In the genomic region with DNA sequence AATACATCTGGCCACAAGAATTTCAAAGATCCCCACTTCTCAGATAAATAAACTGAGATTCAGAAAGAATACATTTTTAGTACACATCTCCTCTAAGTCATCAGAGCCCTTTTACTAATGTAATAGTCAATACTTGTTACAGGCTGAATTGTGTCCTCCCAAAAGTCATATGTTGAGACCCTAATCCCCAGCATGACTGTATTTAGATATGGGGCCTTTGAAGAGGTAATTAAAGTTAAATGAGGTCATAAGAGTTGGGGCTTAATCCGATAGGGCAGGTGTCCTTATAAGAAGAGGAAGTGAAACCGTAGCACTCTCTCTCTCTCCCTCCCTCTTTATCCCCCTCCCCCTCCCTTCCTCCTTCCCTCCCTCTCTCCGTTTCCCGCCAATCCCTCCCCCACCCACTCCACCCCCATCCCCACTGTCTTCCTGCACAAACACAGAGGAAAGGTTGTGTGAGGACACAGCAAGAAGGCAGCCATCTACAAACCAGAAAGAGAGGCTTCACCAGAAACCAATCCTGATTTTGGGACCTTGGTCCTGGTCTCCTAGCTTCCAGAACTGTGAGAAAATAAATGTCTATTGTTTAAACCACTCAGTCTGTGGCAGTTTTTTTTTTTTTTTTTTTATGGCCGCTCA, we compare ENCODE assay signal across 8 cellular contexts.
DNase-seq lines count a peak whose midpoint lies in the region; ATAC-seq, FAIRE-seq and TF ChIP-seq lines count a peak whose summit lies in the region.

No MANE protein-coding gene starts in this region.

- H3K27me3 ChIP-seq in GM12878 (replicated peaks in 1 of 2; ENCODE audit: control insufficient read depth in 2 of 2, insufficient read depth in 2 of 2, low read length in 1 of 2), result no peaks in the 10 kb centered on the region

- in situ Hi-C loops in GM12878 (cut with MboI), result no loop called here

- H3K4me1 ChIP-seq in GM12878 (ENCODE audit: control insufficient read depth, insufficient read depth, low read length), result no peaks in the 10 kb centered on the region

- FAIRE-seq in GM12878 (lab: Jason Lieb, UNC), result no peak

- H3K9me3 Mint-ChIP-seq in activated T-helper 1 cell treated with anti-CD3 and anti-CD28 coated beads, Interleukin-12 subunit alpha, Interleukin-12 subunit beta, Interleukin-2, Interleukin-4 antibody, amounts not matched to agents 30 ng/mL and 10 ng/mL and 1 ng/mL, durations not matched to agents 14 hours and 24 hours and 36 hours, result peaks cover 11% of the 10 kb centered on the region

- no peak overlapping the region for H3K4me3 Mint-ChIP-seq in activated T-helper 1 cell treated with anti-CD3 and anti-CD28 coated beads, Interleukin-12 subunit alpha, Interleukin-12 subunit beta, Interleukin-2, Interleukin-4 antibody, amounts not matched to agents 30 ng/mL and 10 ng/mL and 1 ng/mL, durations not matched to agents 14 hours and 24 hours and 36 hours

- peak; percentile 76 for ATAC-seq in GM18517 (IDR thresholded peaks at IDR 0.05; ENCODE audit: unreplicated experiment)
- ATAC-seq in HG02759 (IDR thresholded peaks at IDR 0.05; ENCODE audit: unreplicated experiment), result peak; percentile 70
- peak; percentile 97 for ATAC-seq in GM12878

- H3K27ac Mint-ChIP-seq in activated T-helper 1 cell treated with anti-CD3 and anti-CD28 coated beads, Interleukin-12 subunit alpha, Interleukin-12 subunit beta, Interleukin-2, Interleukin-4 antibody, amounts not matched to agents 30 ng/mL and 10 ng/mL and 1 ng/mL, durations not matched to agents 14 hours and 24 hours and 36 hours, result no peak overlapping the region

- no peak overlapping the region for H3K27ac ChIP-seq in GM12878 (ENCODE audit: control insufficient read depth, insufficient read depth)

- no peaks in the 10 kb centered on the region for H3K36me3 ChIP-seq in GM12878 (ENCODE audit: control insufficient read depth in 2 of 2, insufficient read depth in 2 of 2, low read length in 1 of 2)

- H2AFZ ChIP-seq in GM12878 (ENCODE audit: control insufficient read depth, low read depth, low read length), result no peak overlapping the region

- RAD21 ChIA-PET in GM12878 (lab: Charles Lee; ENCODE audit: unreplicated experiment), result interaction anchor here (0.7 kb wide), 1 partner anchor 145 kb away, joined by 3 read pairs; no protein-coding TSS in a partner anchor

- H3K9ac ChIP-seq in GM12878 (ENCODE audit: control insufficient read depth, insufficient read depth, low read length), result no peak overlapping the region

- CTCF ChIA-PET in GM12878 (lab: Yijun Ruan, JAX), result interaction anchor here (0.6 kb wide), 1 partner anchor 51 kb away, joined by 3 read pairs; no protein-coding TSS in a partner anchor

- H3K4me3 ChIP-seq in GM12878, result no peak overlapping the region

- intact Hi-C loops in GM12878 (cut with micrococcal nuclease; ENCODE audit: unreplicated experiment), result no loop called here
- intact Hi-C loops in activated T-helper 1 cell treated with anti-CD3 and anti-CD28 coated beads, Interleukin-12 subunit alpha, Interleukin-12 subunit beta, Interleukin-2, Interleukin-4 antibody, amounts not matched to agents 30 ng/mL and 10 ng/mL and 1 ng/mL, durations not matched to agents 14 hours and 24 hours and 36 hours (cut with micrococcal nuclease), result no loop called here

- no TSS peak for BruUV-seq in GM12878 (replicated peaks; lab: Mats Ljungman, UMichigan)

- no peaks in the 10 kb centered on the region; the same call in 2 of the 3 replicates for H3K9me3 ChIP-seq in GM12878 (replicated peaks; ENCODE audit: control insufficient read depth, insufficient read depth, low read length)

- POLR2A ChIA-PET in GM12878 (lab: Charles Lee), result interaction anchor here (0.7 kb wide), 3 partner anchors 93 to 843 kb away, joined by 3 to 4 read pairs (median 3); no protein-coding TSS in a partner anchor

- peak in 1 of 2 experiments; percentile 72; a peak in 1 of 4 replicates for TF ChIP-seq EP300 in GM12878 (IDR thresholded peaks at IDR 0.05; ENCODE audit: borderline replicate concordance in 1 of 2, control insufficient read depth in 1 of 2, low read depth in 2 of 2, low read length in 2 of 2)

- no peak for TF ChIP-seq CTCF in GM12878 (IDR thresholded peaks at IDR 0.05 in 2 of 3, conservative IDR thresholded peaks at IDR 0.05 in 1 of 3; ENCODE audit: control insufficient read depth in 2 of 3, extremely low read depth in 1 of 3, insufficient read depth in 1 of 3, low read depth in 3 of 3, low read length in 3 of 3)

- no peak for TF ChIP-seq POLR2A in GM12878 (IDR thresholded peaks at IDR 0.05; ENCODE audit: low read depth, low read length)

- H3K27me3 Mint-ChIP-seq in activated T-helper 1 cell treated with anti-CD3 and anti-CD28 coated beads, Interleukin-12 subunit alpha, Interleukin-12 subunit beta, Interleukin-2, Interleukin-4 antibody, amounts not matched to agents 30 ng/mL and 10 ng/mL and 1 ng/mL, durations not matched to agents 14 hours and 24 hours and 36 hours (ENCODE audit: insufficient read depth), result no peaks in the 10 kb centered on the region

- no peaks in the 10 kb centered on the region for H4K20me1 ChIP-seq in GM12878 (ENCODE audit: control insufficient read depth, insufficient read depth)

- 47% methylated on average over 3 of the region's 5 CpGs for WGBS in GM12878 (ENCODE audit: insufficient coverage, insufficient replicate concordance, low lambda C conversion rate, missing lambda C conversion rate)

- peaks cover 10% of the 10 kb centered on the region for H3K4me1 Mint-ChIP-seq in activated T-helper 1 cell treated with anti-CD3 and anti-CD28 coated beads, Interleukin-12 subunit alpha, Interleukin-12 subunit beta, Interleukin-2, Interleukin-4 antibody, amounts not matched to agents 30 ng/mL and 10 ng/mL and 1 ng/mL, durations not matched to agents 14 hours and 24 hours and 36 hours (ENCODE audit: low read depth)

- no peaks in the 10 kb centered on the region for H3K79me2 ChIP-seq in GM12878 (ENCODE audit: control insufficient read depth, insufficient read depth, low read length)

- peak; percentile 37 for DNase-seq in NCI-H187 treated with DMSO at 0.1 percent for 48 hours (lab: John Stamatoyannopoulos, UW)
- DNase-seq in GM12878 (ENCODE audit: low read depth, low spot score), result peak; percentile 25
- no peak for DNase-seq in NCI-H1930 (lab: John Stamatoyannopoulos, UW)
- DNase-seq in stimulated activated CD4-positive, alpha-beta T cell treated with anti-CD3 and anti-CD28 coated beads, Interleukin-4, amount 100 ng/mL, for 1 hour, result no peak
- no peak for DNase-seq in stimulated activated CD4-positive, alpha-beta T cell treated with anti-CD3 and anti-CD28 coated beads, Interleukin-2, amount 100 ng/mL, for 48 hours
- no peak for DNase-seq in activated T-helper 1 cell treated with anti-CD3 and anti-CD28 coated beads, Interleukin-12 subunit alpha, Interleukin-12 subunit beta, Interleukin-2, Interleukin-4 antibody, amounts not matched to agents 30 ng/mL and 10 ng/mL and 1 ng/mL, durations not matched to agents 14 hours and 24 hours and 36 hours (ENCODE audit: low spot score)

- H3K4me2 ChIP-seq in GM12878 (ENCODE audit: control insufficient read depth, insufficient read depth), result no peak overlapping the region

- SMC1A ChIA-PET in GM12878 (lab: Charles Lee; ENCODE audit: uncharacterized antibody, unreplicated experiment), result no interaction called here

- H3K36me3 Mint-ChIP-seq in activated T-helper 1 cell treated with anti-CD3 and anti-CD28 coated beads, Interleukin-12 subunit alpha, Interleukin-12 subunit beta, Interleukin-2, Interleukin-4 antibody, amounts not matched to agents 30 ng/mL and 10 ng/mL and 1 ng/mL, durations not matched to agents 14 hours and 24 hours and 36 hours (ENCODE audit: low read depth), result no peaks in the 10 kb centered on the region

- TF ChIP-seq RAD21 in GM12878 (IDR thresholded peaks at IDR 0.05; ENCODE audit: insufficient read depth, low read depth, low read length), result no peak

TF ChIP-seq in GM12878, 131 proteins besides CTCF, POLR2A, EP300 and RAD21 (continues in another document):
- TF ChIP-seq EGR1 (IDR thresholded peaks at IDR 0.05; ENCODE audit: borderline replicate concordance in 1 of 2, low read depth in 2 of 2, low read length in 2 of 2), result 0 out of 3 replicates have a peak, but pooled peaks of 1 of the 2 experiments have one; percentile 41
- TF ChIP-seq MEF2B (IDR thresholded peaks at IDR 0.05; ENCODE audit: partially characterized antibody, poor library complexity, severe bottlenecking), result peak; percentile 28
- TF ChIP-seq SPI1 (IDR thresholded peaks at IDR 0.05; ENCODE audit: borderline replicate concordance, insufficient read depth, low read depth, low read length), result peak; percentile 95
- TF ChIP-seq ZNF24 (IDR thresholded peaks at IDR 0.05), result no peak
- TF ChIP-seq IKZF2 (IDR thresholded peaks at IDR 0.05), result peak; percentile 44 to 53; a peak in 2 of 4 replicates
- no peak for TF ChIP-seq FOXM1 (IDR thresholded peaks at IDR 0.05; ENCODE audit: low read depth, low read length)
- TF ChIP-seq, protein P1, sequence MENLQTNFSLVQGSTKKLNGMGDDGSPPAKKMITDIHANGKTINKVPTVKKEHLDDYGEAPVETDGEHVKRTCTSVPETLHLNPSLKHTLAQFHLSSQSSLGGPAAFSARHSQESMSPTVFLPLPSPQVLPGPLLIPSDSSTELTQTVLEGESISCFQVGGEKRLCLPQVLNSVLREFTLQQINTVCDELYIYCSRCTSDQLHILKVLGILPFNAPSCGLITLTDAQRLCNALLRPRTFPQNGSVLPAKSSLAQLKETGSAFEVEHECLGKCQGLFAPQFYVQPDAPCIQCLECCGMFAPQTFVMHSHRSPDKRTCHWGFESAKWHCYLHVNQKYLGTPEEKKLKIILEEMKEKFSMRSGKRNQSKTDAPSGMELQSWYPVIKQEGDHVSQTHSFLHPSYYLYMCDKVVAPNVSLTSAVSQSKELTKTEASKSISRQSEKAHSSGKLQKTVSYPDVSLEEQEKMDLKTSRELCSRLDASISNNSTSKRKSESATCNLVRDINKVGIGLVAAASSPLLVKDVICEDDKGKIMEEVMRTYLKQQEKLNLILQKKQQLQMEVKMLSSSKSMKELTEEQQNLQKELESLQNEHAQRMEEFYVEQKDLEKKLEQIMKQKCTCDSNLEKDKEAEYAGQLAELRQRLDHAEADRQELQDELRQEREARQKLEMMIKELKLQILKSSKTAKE (IDR thresholded peaks at IDR 0.05; ENCODE audit: low read depth, poor library complexity, severe bottlenecking), result no peak
- TF ChIP-seq JUNB (IDR thresholded peaks at IDR 0.05), result peak; percentile 22; the same call in 1 of the 2 replicates
- no peak for TF ChIP-seq FOXK2 (IDR thresholded peaks at IDR 0.05)
- TF ChIP-seq SMARCA5 (IDR thresholded peaks at IDR 0.05), result peak; percentile 1; the same call in 1 of the 2 replicates
- peak; percentile 69; the same call in 1 of the 2 replicates for TF ChIP-seq BCL11A (IDR thresholded peaks at IDR 0.05; ENCODE audit: low read depth, low read length)
- TF ChIP-seq DPF2 (IDR thresholded peaks at IDR 0.05), result peak; percentile 82
- peak; percentile 83 for TF ChIP-seq MTA2 (IDR thresholded peaks at IDR 0.05; ENCODE audit: low read depth)
- peak; percentile 93 for TF ChIP-seq TCF12 (IDR thresholded peaks at IDR 0.05; ENCODE audit: low read depth, low read length)
- peak; percentile 87; the same call in 1 of the 2 replicates for TF ChIP-seq ZNF217 (IDR thresholded peaks at IDR 0.05)
- peak; percentile 93 for TF ChIP-seq ATF7 (IDR thresholded peaks at IDR 0.05; ENCODE audit: low read depth)
- 0 out of 2 replicates have a peak, but pooled peaks have one; percentile 19 for TF ChIP-seq RAD51 (IDR thresholded peaks at IDR 0.05)

Comparison
In these comparisons a context has a peak if more than half of its experiments do, and no peak if none do; other contexts are left out.
1. DNase-seq: peak in NCI-H187 treated with DMSO at 0.1 percent for 48 hours (single experiment) and GM12878 (single experiment); none in NCI-H1930 (0 of 2), stimulated activated CD4-positive, alpha-beta T cell treated with anti-CD3 and anti-CD28 coated beads, Interleukin-4, amount 100 ng/mL, for 1 hour (single experiment), stimulated activated CD4-positive, alpha-beta T cell treated with anti-CD3 and anti-CD28 coated beads, Interleukin-2, amount 100 ng/mL, for 48 hours (0 of 2) and activated T-helper 1 cell treated with anti-CD3 and anti-CD28 coated beads, Interleukin-12 subunit alpha, Interleukin-12 subunit beta, Interleukin-2, Interleukin-4 antibody, amounts not matched to agents 30 ng/mL and 10 ng/mL and 1 ng/mL, durations not matched to agents 14 hours and 24 hours and 36 hours (single experiment).
2. Peak in every context shown above with its lines, with median percentiles within 50 percentile points of each other: ATAC-seq.